Comparison of ENCODE assay signal across 17 cellular contexts in genomic region chr7:25308246-25308645, GRCh38.
A peak's percentile ranks its signal among the peaks of the same experiment; 100 is the strongest.
DNase-seq lines count a peak whose midpoint lies in the region; TF ChIP-seq lines count a peak whose summit lies in the region.
"Had no signal": no experiment of that assay in that cellular context is flagged by ENCODE, and none has a peak within 500 bp of the region (broad histone marks: within the 10 kb centered on the region; RNA-seq: fewer than 3 reads in every experiment).

No MANE protein-coding gene starts in this region.

- peaks cover 21% of the 10 kb centered on the region for H3K9me3 Mint-ChIP-seq in neural progenitor cell

- H3K36me3 Mint-ChIP-seq in neural progenitor cell = peaks cover 1% of the 10 kb centered on the region

- no peak overlapping the region for H3K4me3 ChIP-seq in neural progenitor cell
- H3K4me3 ChIP-seq in transverse colon = no peak overlapping the region

- H3K9me3 ChIP-seq in neural progenitor cell (ENCODE audit: low read depth) = no peaks in the 10 kb centered on the region
- H3K9me3 ChIP-seq in transverse colon = no peaks in the 10 kb centered on the region
- H3K9me3 ChIP-seq: Caco-2 had no signal

- H3K9ac ChIP-seq in neural progenitor cell = no peak overlapping the region

- intact Hi-C loops in transverse colon (cut with DNase I; ENCODE audit: low total_unique reads) = no loop called here

- 60 to 72% methylated on average over 1 to 4 of the region's 4 CpGs for WGBS in transverse colon (ENCODE audit: low coverage in 1 of 2), 2 donors

- no peak for TF ChIP-seq EP300 in transverse colon (IDR thresholded peaks at IDR 0.05; ENCODE audit: low read depth)

- H3F3A ChIP-seq in neural progenitor cell (ENCODE audit: low read depth) = no peaks in the 10 kb centered on the region

- DNase-seq in SK-MEL-5 (ENCODE audit: low read depth, low spot score) = peak; percentile 56
- DNase-seq in globus pallidus (ENCODE audit: low spot score) = peak; percentile 63
- DNase-seq in neural progenitor cell (ENCODE audit: low spot score) = no peak
- DNase-seq in transverse colon = no peak
- no peak for DNase-seq in COLO668 (lab: John Stamatoyannopoulos, UW; ENCODE audit: unreplicated experiment)
- no peak for DNase-seq in NCI-H2196 (lab: John Stamatoyannopoulos, UW; ENCODE audit: unreplicated experiment)
- DNase-seq in NCI-H1436 (lab: John Stamatoyannopoulos, UW) = no peak
- DNase-seq: Caco-2, GDM1, KBM-7, NCI-H1105, NCI-H1694, NCI-H2081 treated with DMSO at 0.1 percent for 48 hours, NCI-H510A, NCI-H774, SHP77 had no signal

- no peaks in the 10 kb centered on the region for H3K79me2 ChIP-seq in neural progenitor cell (ENCODE audit: low read depth)

- TF ChIP-seq POLR2A in transverse colon (IDR thresholded peaks at IDR 0.05) = no peak

- H3K4me1 ChIP-seq in neural progenitor cell (peaks cover 8% of the 10 kb centered on the region), transverse colon (peaks cover 0 to 31% (median 19%) of the 10 kb centered on the region in 4 donors)
- H3K4me1 ChIP-seq: Caco-2 had no signal

- in situ Hi-C loops in SK-MEL-5 (cut with HindIII; ENCODE audit: low pct_unique_long_range_greater_than_20kb, low sequenced_read_pairs) (no loop called here), transverse colon (cut with MboI; ENCODE audit: low pct_ligation_motif_present in 1 of 4, low pct_unique_long_range_greater_than_20kb in 1 of 4, low sequenced_read_pairs in 3 of 4) (no loop called here)

- no peak overlapping the region for H3K4me2 ChIP-seq in neural progenitor cell

- H3K27me3 ChIP-seq in neural progenitor cell = no peaks in the 10 kb centered on the region
- no peaks in the 10 kb centered on the region for H3K27me3 ChIP-seq in transverse colon

- peaks cover 36% of the 10 kb centered on the region for H3K4me1 Mint-ChIP-seq in neural progenitor cell
- H3K4me1 Mint-ChIP-seq: B cell had no signal

- H3K27ac ChIP-seq in neural progenitor cell (no peak overlapping the region), transverse colon (peak overlapping the region; percentile 45 to 61 (median 52))

- peaks cover 3% of the 10 kb centered on the region for H3K27me3 Mint-ChIP-seq in neural progenitor cell (ENCODE audit: insufficient read depth, low read depth)

- no peak overlapping the region for H3K4me3 Mint-ChIP-seq in neural progenitor cell
- H3K4me3 Mint-ChIP-seq: B cell had no signal

- no peaks in the 10 kb centered on the region for H4K20me1 ChIP-seq in neural progenitor cell (ENCODE audit: low read depth)

- H3K27ac Mint-ChIP-seq in neural progenitor cell = peak overlapping the region; percentile 93
- H3K27ac Mint-ChIP-seq: B cell had no signal

- no peak overlapping the region for H2AFZ ChIP-seq in neural progenitor cell (replicated peaks)

- no peak for TF ChIP-seq CTCF in neural progenitor cell (IDR thresholded peaks at IDR 0.05)
- TF ChIP-seq CTCF in transverse colon (IDR thresholded peaks at IDR 0.05) = no peak

- H3K36me3 ChIP-seq in neural progenitor cell = no peaks in the 10 kb centered on the region
- H3K36me3 ChIP-seq in transverse colon = no peaks in the 10 kb centered on the region

Comparison
In these comparisons a context has a peak if more than half of its experiments do, and no peak if none do; other contexts are left out.
1. DNase-seq: peak in SK-MEL-5 (single experiment) and globus pallidus (single experiment); none in neural progenitor cell (single experiment), transverse colon (single experiment), COLO668 (single experiment), NCI-H2196 (single experiment) and NCI-H1436 (single experiment).